ENCODE assay signal across 20 cellular contexts in the genomic region with DNA sequence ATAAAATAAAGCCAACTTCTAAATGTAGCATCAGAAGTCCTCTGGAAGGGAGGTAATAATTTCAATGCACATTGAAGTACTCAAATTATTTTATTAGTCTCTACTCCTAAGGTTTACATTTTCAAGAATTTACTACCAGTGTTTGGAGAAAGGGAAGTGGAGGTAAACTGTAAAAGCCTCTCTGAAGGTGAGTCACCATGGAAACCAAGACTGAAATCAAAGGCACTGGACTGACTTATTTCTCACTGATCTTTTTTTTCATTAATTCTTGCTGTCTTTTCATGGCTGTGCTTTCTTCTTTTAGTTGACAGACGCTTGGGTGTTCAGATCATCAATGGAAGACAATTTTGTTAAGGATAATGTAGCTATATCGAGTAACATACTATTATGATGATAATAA. TPM values are rescaled to one million over a fixed set of nuclear protein-coding genes. Genes with fewer than 3 reads are reported as not detected.
DNase-seq lines count a peak whose midpoint lies in the region; ATAC-seq, FAIRE-seq and TF ChIP-seq lines count a peak whose summit lies in the region.
"Had no signal": no experiment of that assay in that cellular context is flagged by ENCODE, and none has a peak within 500 bp of the region (broad histone marks: within the 10 kb centered on the region; RNA-seq: fewer than 3 reads in every experiment).

No MANE protein-coding gene starts in this region.

- no peaks in the 10 kb centered on the region for H3K27me3 ChIP-seq in DND-41 (ENCODE audit: insufficient read depth, low read length, poor library complexity)
- no peaks in the 10 kb centered on the region for H3K27me3 ChIP-seq in GM12878 (replicated peaks in 1 of 2; ENCODE audit: control insufficient read depth in 2 of 2, insufficient read depth in 2 of 2, low read length in 1 of 2)
- no peaks in the 10 kb centered on the region for H3K27me3 ChIP-seq in esophagus squamous epithelium

- H3K79me2 ChIP-seq in DND-41 (ENCODE audit: insufficient read depth, low read length) (peaks cover 87% of the 10 kb centered on the region), GM12878 (ENCODE audit: control insufficient read depth, insufficient read depth, low read length) (peaks cover 42% of the 10 kb centered on the region)

- H3K27ac ChIP-seq in DND-41 (ENCODE audit: low read length) (no peak overlapping the region), GM12878 (ENCODE audit: control insufficient read depth, insufficient read depth) (no peak overlapping the region), esophagus squamous epithelium (no peak overlapping the region)

- no peak overlapping the region for H3K9ac ChIP-seq in DND-41 (ENCODE audit: low read depth, low read length)
- no peak overlapping the region for H3K9ac ChIP-seq in GM12878 (ENCODE audit: control insufficient read depth, insufficient read depth, low read length)

- FAIRE-seq in GM12878 (lab: Jason Lieb, UNC) = peak; percentile 41
- FAIRE-seq: G401.6 had no signal

- TF ChIP-seq CTCF in DND-41 (IDR thresholded peaks at IDR 0.05; ENCODE audit: borderline replicate concordance, extremely low read depth, low read length, poor library complexity, severe bottlenecking) = no peak
- TF ChIP-seq CTCF in GM12878 (IDR thresholded peaks at IDR 0.05 in 2 of 3, conservative IDR thresholded peaks at IDR 0.05 in 1 of 3; ENCODE audit: control insufficient read depth in 2 of 3, extremely low read depth in 1 of 3, insufficient read depth in 1 of 3, low read depth in 3 of 3, low read length in 3 of 3) = no peak
- TF ChIP-seq CTCF in esophagus squamous epithelium (IDR thresholded peaks at IDR 0.05) = no peak

- no peak overlapping the region for H3K4me3 Mint-ChIP-seq in activated CD4-positive, alpha-beta memory T cell treated with anti-CD3 and anti-CD28 coated beads for 36 hours
- H3K4me3 Mint-ChIP-seq: B cell; CD4-positive, alpha-beta T cell; IgD-negative memory B cell had no signal

- no peaks in the 10 kb centered on the region for H3K9me3 Mint-ChIP-seq in activated CD4-positive, alpha-beta memory T cell treated with anti-CD3 and anti-CD28 coated beads for 36 hours
- H3K9me3 Mint-ChIP-seq: CD4-positive, alpha-beta T cell; IgD-negative memory B cell had no signal

- H4K20me1 ChIP-seq in DND-41 (ENCODE audit: insufficient read depth, low read length) = peaks cover 9% of the 10 kb centered on the region; the same call in 1 of the 2 replicates
- no peaks in the 10 kb centered on the region for H4K20me1 ChIP-seq in GM12878 (ENCODE audit: control insufficient read depth, insufficient read depth)

- ATAC-seq in DND-41 (ENCODE audit: insufficient read depth, low read depth) = peak; percentile 50; the same call in 2 of the 3 replicates
- ATAC-seq in GM18511 (IDR thresholded peaks at IDR 0.05; ENCODE audit: unreplicated experiment) = peak; percentile 53
- ATAC-seq in GM12878 = peak; percentile 21; the same call in 2 of the 3 replicates
- ATAC-seq: Panc1 had no signal

- H3K4me1 Mint-ChIP-seq in activated CD4-positive, alpha-beta memory T cell treated with anti-CD3 and anti-CD28 coated beads for 36 hours (ENCODE audit: low read depth) = peaks cover 69% of the 10 kb centered on the region
- H3K4me1 Mint-ChIP-seq: IgD-negative memory B cell had no signal

- no TSS peak for BruUV-seq in GM12878 (replicated peaks; lab: Mats Ljungman, UMichigan)

- H3K36me3 ChIP-seq in DND-41 (ENCODE audit: insufficient read depth, low read length) (no peaks in the 10 kb centered on the region; the same call in 1 of the 2 replicates), GM12878 (ENCODE audit: control insufficient read depth in 2 of 2, insufficient read depth in 2 of 2, low read length in 1 of 2) (peaks cover 0 to 5% of the 10 kb centered on the region in 2 experiments; a peak in 1 of 4 replicates), esophagus squamous epithelium (no peaks in the 10 kb centered on the region)

- in situ Hi-C loops in GM12878 (cut with MboI) = no loop called here

- TF ChIP-seq EP300 in GM12878 (IDR thresholded peaks at IDR 0.05; ENCODE audit: borderline replicate concordance in 1 of 2, control insufficient read depth in 1 of 2, low read depth in 2 of 2, low read length in 2 of 2) = no peak

- TF ChIP-seq POLR2A in GM12878 (IDR thresholded peaks at IDR 0.05; ENCODE audit: low read depth, low read length) (no peak), esophagus squamous epithelium (IDR thresholded peaks at IDR 0.05) (no peak)

- H2AFZ ChIP-seq in DND-41 (ENCODE audit: low read depth, low read length) = no peak overlapping the region
- no peak overlapping the region for H2AFZ ChIP-seq in GM12878 (ENCODE audit: control insufficient read depth, low read depth, low read length)

- no peak overlapping the region for H3K4me2 ChIP-seq in DND-41 (ENCODE audit: insufficient read depth, low read length)
- H3K4me2 ChIP-seq in GM12878 (ENCODE audit: control insufficient read depth, insufficient read depth) = no peak overlapping the region; the same call in 1 of the 2 replicates

- H3K9me3 ChIP-seq in DND-41 (ENCODE audit: insufficient read depth, low read length, severe bottlenecking) (no peaks in the 10 kb centered on the region), GM12878 (replicated peaks; ENCODE audit: control insufficient read depth, insufficient read depth, low read length) (no peaks in the 10 kb centered on the region; the same call in 2 of the 3 replicates), esophagus squamous epithelium (no peaks in the 10 kb centered on the region)

- intact Hi-C loops in GM12878 (cut with micrococcal nuclease; ENCODE audit: unreplicated experiment) = no loop called here
- intact Hi-C loops in esophagus squamous epithelium (cut with DNase I) = no loop called here
- intact Hi-C loops in activated CD4-positive, alpha-beta memory T cell treated with anti-CD3 and anti-CD28 coated beads for 36 hours (cut with micrococcal nuclease) = no loop called here

- no peak for TF ChIP-seq RAD21 in GM12878 (IDR thresholded peaks at IDR 0.05; ENCODE audit: insufficient read depth, low read depth, low read length)

- POLR2A ChIA-PET in GM12878 (lab: Charles Lee) = no interaction called here
- POLR2A ChIA-PET in activated CD4-positive, alpha-beta memory T cell treated with anti-CD3 and anti-CD28 coated beads for 36 hours (lab: Charles Lee) = interaction anchor here (1.9 kb wide), 1 partner anchor 9 kb away, joined by 5 read pairs; a partner anchor contains a TSS

- RAD21 ChIA-PET in GM12878 (lab: Charles Lee; ENCODE audit: unreplicated experiment) = no interaction called here

- SMC1A ChIA-PET in GM12878 (lab: Charles Lee; ENCODE audit: uncharacterized antibody, unreplicated experiment) = interaction anchor here (1.3 to 2.7 kb wide), 3 partner anchors 9 to 47 kb away, joined by 4 to 12 read pairs (median 5); a partner anchor contains a TSS

- H3K4me1 ChIP-seq in DND-41 (ENCODE audit: insufficient read depth, low read length) = peaks cover 10% of the 10 kb centered on the region
- no peaks in the 10 kb centered on the region for H3K4me1 ChIP-seq in GM12878 (ENCODE audit: control insufficient read depth, insufficient read depth, low read length)
- H3K4me1 ChIP-seq in esophagus squamous epithelium = no peaks in the 10 kb centered on the region

- no peak overlapping the region for H3K27ac Mint-ChIP-seq in activated CD4-positive, alpha-beta memory T cell treated with anti-CD3 and anti-CD28 coated beads for 36 hours
- H3K27ac Mint-ChIP-seq: B cell; CD4-positive, alpha-beta T cell; IgD-negative memory B cell had no signal

- H3K27me3 Mint-ChIP-seq in activated CD4-positive, alpha-beta memory T cell treated with anti-CD3 and anti-CD28 coated beads for 36 hours = no peaks in the 10 kb centered on the region
- H3K27me3 Mint-ChIP-seq: B cell; CD4-positive, alpha-beta T cell had no signal

- no peak overlapping the region for H3K4me3 ChIP-seq in DND-41 (ENCODE audit: low read depth in 1 of 2, low read length in 2 of 2)
- no peak overlapping the region for H3K4me3 ChIP-seq in Jurkat, Clone E6-1 (ENCODE audit: low read length)
- H3K4me3 ChIP-seq in GM12878 = no peak overlapping the region
- no peak overlapping the region for H3K4me3 ChIP-seq in esophagus squamous epithelium

- peaks cover 8% of the 10 kb centered on the region for H3K36me3 Mint-ChIP-seq in activated CD4-positive, alpha-beta memory T cell treated with anti-CD3 and anti-CD28 coated beads for 36 hours

- 76% methylated on average over 2 of the region's 2 CpGs for WGBS in GM12878 (ENCODE audit: insufficient coverage, insufficient replicate concordance, low lambda C conversion rate, missing lambda C conversion rate)
- WGBS in esophagus squamous epithelium, 2 donors = 89 to 97% methylated on average over 2 of the region's 2 CpGs

- CTCF ChIA-PET in GM12878 (lab: Yijun Ruan, JAX) = interaction anchor here (0.6 to 1.9 kb wide), 3 partner anchors 9 to 36 kb away, joined by 3 to 6 read pairs (median 3); a partner anchor contains a TSS
- CTCF ChIA-PET in activated CD4-positive, alpha-beta memory T cell treated with anti-CD3 and anti-CD28 coated beads for 36 hours (lab: Charles Lee) = no interaction called here

- DNase-seq in DND-41 (no peak), GM12878 (ENCODE audit: low read depth, low spot score) (no peak), esophagus squamous epithelium (lab: John Stamatoyannopoulos, UW) (no peak), NCI-H2081 (lab: John Stamatoyannopoulos, UW) (no peak)
- DNase-seq in Jurkat, Clone E6-1 (ENCODE audit: low read depth, low spot score) = peak; percentile 41
- DNase-seq in activated CD4-positive, alpha-beta memory T cell treated with anti-CD3 and anti-CD28 coated beads for 36 hours = no peak
- DNase-seq: Calu3; CD4-positive, alpha-beta T cell; DMS79; GOT3; NCI-H1092 treated with DMSO at 0.1 percent for 48 hours; NCI-H1694 treated with DMSO at 0.1 percent for 48 hours; NCI-H510A; NCI-H82; SHP77 had no signal

RNA-seq across cellular contexts. Expression of a gene that starts 9.7 kb away (rescaled TPM):
- polyA plus RNA-seq in Jurkat, Clone E6-1 (2012; ENCODE audit: insufficient read depth, insufficient read length) = 59.7 TPM
- total RNA-seq in GM12878 (2013; cell fraction: nucleolus; rRNA removed) = 51.5 and 55.3 TPM in 2 replicates
- total RNA-seq in GM12878 (2014; rRNA removed) (39.4 and 45.6 TPM in 2 replicates), GM12878 (2014; rRNA removed; fragmentation: Illumina TruSeq; extraction: Trizol) (35.6 and 36.1 TPM in 2 replicates), GM12878 (2021) (34.0 and 36.3 TPM in 2 replicates), esophagus squamous epithelium (1 to 10 TPM; 2.9 to 8.6 (median 6.3) TPM)
- 16.1 TPM for polyA plus RNA-seq in GM12878 (2011; ENCODE audit: low read depth)
- polyA plus RNA-seq in GM12878 (2011; rRNA removed) (47.8 and 76.0 TPM in 2 replicates), GM12878 (2014; fragmentation: Illumina TruSeq; extraction: Trizol) (26.6 and 35.4 TPM in 2 replicates), GM12878 (2014; fragmentation: Nextera tagmentation; extraction: Ambion mirVana) (10 to 100 TPM in 1 of 2 experiments, 1 to 10 TPM in 1; 7.9 to 16.6 TPM), GM12878 (2014; rRNA removed) (17.9 and 22.3 TPM in 2 replicates), GM12878 (2016; fragmentation: Nextera tagmentation; extraction: Ambion mirVana) (10 to 100 TPM; 31.6 to 34.1 TPM)
- polyA plus RNA-seq in GM12878 (2011; cell fraction: cytosol; rRNA removed) = 26.7 and 26.8 TPM in 2 replicates
- polyA plus RNA-seq in GM12878 (2011; cell fraction: nucleus; rRNA removed) = 19.6 and 23.8 TPM in 2 replicates
- polyA plus RNA-seq in GM12878 (2012) = 21.4 and 31.3 TPM in 2 replicates
- polyA minus RNA-seq in GM12878 (2011; rRNA and poly(A)+ RNA removed) = 50.9 and 62.8 TPM in 2 replicates
- 25.4 and 27.0 TPM in 2 replicates for polyA minus RNA-seq in GM12878 (2011; cell fraction: cytosol; rRNA and poly(A)+ RNA removed)
- polyA minus RNA-seq in GM12878 (2011; cell fraction: nucleus; rRNA and poly(A)+ RNA removed) = 22.0 and 34.1 TPM in 2 replicates
- total RNA-seq in activated CD4-positive, alpha-beta memory T cell treated with anti-CD3 and anti-CD28 coated beads for 36 hours = 10 to 100 TPM; 64.6 to 66.9 TPM
